In the genomic region with DNA sequence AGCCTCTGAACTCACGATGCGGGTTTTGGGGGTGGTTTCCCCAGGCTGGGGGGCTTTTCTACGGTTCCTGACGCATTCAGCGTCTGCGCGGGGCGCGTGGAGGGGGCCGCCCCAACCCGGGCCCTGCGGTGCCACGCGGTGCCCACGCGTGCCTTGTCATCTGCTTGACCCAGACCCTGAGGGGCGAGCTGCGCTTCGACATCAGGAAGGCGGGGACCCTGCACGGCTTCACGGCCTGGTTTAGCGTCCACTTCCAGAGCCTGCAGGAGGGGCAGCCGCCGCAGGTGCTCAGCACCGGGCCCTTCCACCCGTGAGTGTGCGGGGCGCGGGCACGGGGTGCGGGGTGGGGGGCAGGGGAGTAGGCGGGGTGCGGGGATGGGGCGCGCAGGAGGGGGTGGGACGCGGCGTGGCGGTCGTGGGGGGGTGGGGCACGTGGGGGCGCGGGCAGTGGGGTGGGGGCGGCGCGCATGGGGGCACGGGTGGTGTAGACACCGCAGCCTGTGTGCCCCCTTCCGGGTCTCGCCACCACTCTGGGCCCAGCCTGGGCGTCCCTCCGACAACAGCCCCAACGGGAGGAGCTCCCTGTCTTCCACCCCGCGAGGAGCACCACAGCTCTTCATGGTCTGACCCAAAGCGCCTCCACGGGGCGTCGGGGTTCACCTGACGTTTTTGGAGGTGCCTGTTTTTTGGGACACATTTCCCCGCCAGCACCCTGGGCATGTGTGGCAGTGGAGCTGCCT, we compare ENCODE assay signal across 11 cellular contexts. TPM values are rescaled to one million over a fixed set of nuclear protein-coding genes. Genes with fewer than 3 reads are reported as not detected.
DNase-seq lines count a peak whose midpoint lies in the region; ATAC-seq and TF ChIP-seq lines count a peak whose summit lies in the region.
"Had no signal": no experiment of that assay in that cellular context is flagged by ENCODE, and none has a peak within 500 bp of the region (broad histone marks: within the 10 kb centered on the region; RNA-seq: fewer than 3 reads in every experiment).

No MANE protein-coding gene starts in this region.

- intact Hi-C loops in PC-9 (cut with micrococcal nuclease; ENCODE audit: unreplicated experiment), result no loop called here

- no peaks in the 10 kb centered on the region for H3K27me3 Mint-ChIP-seq in activated CD8-positive, alpha-beta memory T cell treated with anti-CD3 and anti-CD28 coated beads, Interleukin-2, amount 10 ng/mL, durations not matched to agents 7 days and 5 days

- H3K36me3 Mint-ChIP-seq in activated CD8-positive, alpha-beta memory T cell treated with anti-CD3 and anti-CD28 coated beads, Interleukin-2, amount 10 ng/mL, durations not matched to agents 7 days and 5 days, result peaks cover 17% of the 10 kb centered on the region

- H2BK5ac ChIP-seq in mesendoderm (ENCODE audit: low read length), result no peak overlapping the region

- BruUV-seq in PC-9 (replicated peaks; lab: Mats Ljungman, UMichigan), result no TSS peak

- H2BK15ac ChIP-seq in mesendoderm (replicated peaks; ENCODE audit: low read depth), result no peak overlapping the region

- no peaks in the 10 kb centered on the region for H3K4me1 ChIP-seq in mesendoderm (ENCODE audit: control insufficient read depth, low read depth, low read length)
- H3K4me1 ChIP-seq in tibial nerve, result peaks cover 0 to 9% (median 1%) of the 10 kb centered on the region in 4 donors
- H3K4me1 ChIP-seq in PC-9 (replicated peaks; ENCODE audit: insufficient read depth), result no peaks in the 10 kb centered on the region
- H3K4me1 ChIP-seq: gastrocnemius medialis had no signal

- TF ChIP-seq EP300 in tibial nerve (IDR thresholded peaks at IDR 0.05), result no peak

- H3F3A ChIP-seq in PC-9 (ENCODE audit: insufficient read depth, low read depth), result no peaks in the 10 kb centered on the region

- H3K18ac ChIP-seq in mesendoderm (ENCODE audit: low read length), result peak overlapping the region; percentile 4

- H3K4me3 ChIP-seq in coronary artery, result peak overlapping the region; percentile 66
- no peak overlapping the region for H3K4me3 ChIP-seq in mesendoderm (ENCODE audit: low read length)
- peak overlapping the region; percentile 6 to 46 (median 24) for H3K4me3 ChIP-seq in tibial nerve
- H3K4me3 ChIP-seq in PC-9, result no peak overlapping the region

- no peak for TF ChIP-seq POLR2A in tibial nerve (IDR thresholded peaks at IDR 0.05)

- H4K20me1 ChIP-seq in PC-9 (ENCODE audit: insufficient read depth), result no peaks in the 10 kb centered on the region

- H3K4me2 ChIP-seq in mesendoderm (ENCODE audit: low read length) (peak overlapping the region; percentile 40), PC-9 (no peak overlapping the region)

- H3K9ac ChIP-seq in mesendoderm (ENCODE audit: low read length), result peak overlapping the region; percentile 9

- H3K4ac ChIP-seq in mesendoderm (ENCODE audit: low read depth, low read length), result peak overlapping the region; percentile 5

- H2BK120ac ChIP-seq in mesendoderm (ENCODE audit: low read depth, low read length), result no peak overlapping the region

- H4K8ac ChIP-seq in mesendoderm (ENCODE audit: low read depth, low read length), result no peak overlapping the region

- DNase-seq in activated CD8-positive, alpha-beta memory T cell treated with anti-CD3 and anti-CD28 coated beads, Interleukin-2, amount 10 ng/mL, durations not matched to agents 7 days and 5 days, result no peak
- no peak for DNase-seq in activated CD8-positive, alpha-beta memory T cell treated with anti-CD3 and anti-CD28 coated beads, Interleukin-2, amount 50 U/mL, for 48 hours
- DNase-seq in coronary artery (ENCODE audit: low spot score), result no peak
- no peak for DNase-seq in mesendoderm
- DNase-seq in tibial nerve (ENCODE audit: low spot score in 2 of 2), result no peak
- DNase-seq in PC-9, result no peak
- no peak for DNase-seq in NCI-H510A (lab: John Stamatoyannopoulos, UW)
- DNase-seq: ACHN, gastrocnemius medialis, NCI-H69 had no signal

- H3K79me2 ChIP-seq in mesendoderm (ENCODE audit: control insufficient read depth, insufficient read depth, low read length) (no peaks in the 10 kb centered on the region), PC-9 (ENCODE audit: low read depth) (no peaks in the 10 kb centered on the region)

- no peaks in the 10 kb centered on the region for H3K9me2 ChIP-seq in PC-9 (ENCODE audit: insufficient read depth)

- peak overlapping the region; percentile 16 to 87 for H3K27ac ChIP-seq in coronary artery
- no peak overlapping the region for H3K27ac ChIP-seq in mesendoderm (ENCODE audit: low read depth, low read length)
- peak overlapping the region; percentile 11 to 86 (median 44) for H3K27ac ChIP-seq in tibial nerve
- no peak overlapping the region for H3K27ac ChIP-seq in PC-9
- H3K27ac ChIP-seq: gastrocnemius medialis had no signal

- no peak overlapping the region for H3K23ac ChIP-seq in mesendoderm (ENCODE audit: low read length)

- POLR2A ChIA-PET in PC-9 (lab: Charles Lee; ENCODE audit: unreplicated experiment), result no interaction called here

- no peak overlapping the region for H2AK5ac ChIP-seq in mesendoderm (ENCODE audit: low read length)

- ATAC-seq in activated CD8-positive, alpha-beta memory T cell treated with anti-CD3 and anti-CD28 coated beads, Interleukin-2, amount 10 ng/mL, durations not matched to agents 7 days and 5 days, result no peak
- no peak for ATAC-seq in HG03521 (IDR thresholded peaks at IDR 0.05; ENCODE audit: unreplicated experiment)

- no peak overlapping the region for H2AFZ ChIP-seq in PC-9

- no peak overlapping the region for H3K27ac Mint-ChIP-seq in activated CD8-positive, alpha-beta memory T cell treated with anti-CD3 and anti-CD28 coated beads, Interleukin-2, amount 10 ng/mL, durations not matched to agents 7 days and 5 days

- CTCF ChIA-PET in activated CD8-positive, alpha-beta memory T cell treated with anti-CD3 and anti-CD28 coated beads, Interleukin-2, amount 10 ng/mL, durations not matched to agents 7 days and 5 days (lab: Charles Lee), result interaction anchor here (0.6 to 1.1 kb wide), 7 partner anchors 8 to 695 kb away, joined by 3 to 5 read pairs (median 3); no protein-coding TSS in a partner anchor
- CTCF ChIA-PET in PC-9 (lab: Charles Lee), result no interaction called here

- peaks cover 18% of the 10 kb centered on the region for H3K4me1 Mint-ChIP-seq in activated CD8-positive, alpha-beta memory T cell treated with anti-CD3 and anti-CD28 coated beads, Interleukin-2, amount 10 ng/mL, durations not matched to agents 7 days and 5 days

- no peak overlapping the region for H4K5ac ChIP-seq in mesendoderm (ENCODE audit: low read length)

- H3K9me3 ChIP-seq in tibial nerve (no peaks in the 10 kb centered on the region), PC-9 (ENCODE audit: insufficient read depth, low read depth) (no peaks in the 10 kb centered on the region)
- H3K9me3 ChIP-seq: gastrocnemius medialis had no signal

- H3K27me3 ChIP-seq in mesendoderm (ENCODE audit: insufficient read depth, low read length, poor library complexity) (no peaks in the 10 kb centered on the region), tibial nerve (no peaks in the 10 kb centered on the region), PC-9 (ENCODE audit: insufficient read depth, low read depth) (no peaks in the 10 kb centered on the region)

- peaks cover 1% of the 10 kb centered on the region for H3K9me3 Mint-ChIP-seq in activated CD8-positive, alpha-beta memory T cell treated with anti-CD3 and anti-CD28 coated beads, Interleukin-2, amount 10 ng/mL, durations not matched to agents 7 days and 5 days (ENCODE audit: low read depth)

- TF ChIP-seq CTCF in coronary artery (IDR thresholded peaks at IDR 0.05) (no peak), tibial nerve (IDR thresholded peaks at IDR 0.05) (no peak), PC-9 (conservative IDR thresholded peaks at IDR 0.05) (no peak)

- H3K36me3 ChIP-seq in mesendoderm (ENCODE audit: control insufficient read depth, insufficient read depth, low read length) (peaks cover 2% of the 10 kb centered on the region), tibial nerve (peaks cover 0 to 85% (median 0%) of the 10 kb centered on the region in 3 donors), PC-9 (ENCODE audit: low read depth) (no peaks in the 10 kb centered on the region)

- WGBS in mesendoderm (ENCODE audit: extremely low coverage, insufficient coverage, low lambda C conversion rate), result no CpG with 5 or more reads among the region's 62 CpGs
- WGBS in tibial nerve, 2 donors, result 62 to 73% methylated on average over 30 to 44 of the region's 62 CpGs

- H3K4me3 Mint-ChIP-seq in activated CD8-positive, alpha-beta memory T cell treated with anti-CD3 and anti-CD28 coated beads, Interleukin-2, amount 10 ng/mL, durations not matched to agents 7 days and 5 days, result peak overlapping the region; percentile 36

- no peaks in the 10 kb centered on the region for H3K79me1 ChIP-seq in mesendoderm (ENCODE audit: low read length)

- H3K56ac ChIP-seq in mesendoderm (ENCODE audit: low read length), result no peak overlapping the region

RNA-seq across cellular contexts. Expression of a gene that starts 26.3 kb away (rescaled TPM):
- total RNA-seq in activated CD8-positive, alpha-beta memory T cell treated with anti-CD3 and anti-CD28 coated beads, Interleukin-2, amount 10 ng/mL, durations not matched to agents 7 days and 5 days, result 100 to 1,000 TPM in 1 of 2 experiments, 10 to 100 TPM in 1; 99.7 to 107 TPM
- 27.8 TPM for polyA plus RNA-seq in mesendoderm (2013, experiment 1 of 2)
- polyA plus RNA-seq in mesendoderm (2013, experiment 2 of 2), result 28.0 TPM
- total RNA-seq in tibial nerve, result 100 to 1,000 TPM; 104 to 132 (median 115) TPM
- total RNA-seq in PC-9 (2021), result 64.5 and 82.0 TPM in 2 replicates

RNA-seq across cellular contexts. Expression of a gene that starts 56.9 kb away (rescaled TPM):
- 1 to 10 TPM in 1 of 2 experiments, under 1 TPM in 1; 0.77 to 1.5 TPM for total RNA-seq in activated CD8-positive, alpha-beta memory T cell treated with anti-CD3 and anti-CD28 coated beads, Interleukin-2, amount 10 ng/mL, durations not matched to agents 7 days and 5 days
- 0.35 TPM for polyA plus RNA-seq in mesendoderm (2013, experiment 1 of 2)
- 0.18 TPM for polyA plus RNA-seq in mesendoderm (2013, experiment 2 of 2)
- total RNA-seq in tibial nerve (1,000 to 10,000 TPM in 1 of 4 donors, 100 to 1,000 TPM in 3; 260 to 1,153 (median 828) TPM), PC-9 (2021) (not detected in 2 replicates)

Comparison
In these comparisons a context has a peak if more than half of its experiments do, and no peak if none do; other contexts are left out.
1. H3K27ac ChIP-seq: peak in coronary artery (2 of 2) and tibial nerve (4 of 4); none in mesendoderm (single experiment) and PC-9 (single experiment).
2. H3K4me3 ChIP-seq: peak in coronary artery (single experiment) and tibial nerve (4 of 4); none in mesendoderm (single experiment) and PC-9 (single experiment).
3. RNA of a gene that starts 56.9 kb away (total RNA-seq): 260 to 1,153 TPM in tibial nerve; 0.77 to 1.5 TPM in activated CD8-positive, alpha-beta memory T cell treated with anti-CD3 and anti-CD28 coated beads, Interleukin-2, amount 10 ng/mL, durations not matched to agents 7 days and 5 days and not detected in PC-9; every median in the first group is over 100 times any median in the second.